12 cellular contexts compared by ENCODE assay signal in genomic region chr16:62256406-62256805, GRCh38.
DNase-seq lines count a peak whose midpoint lies in the region; ATAC-seq and TF ChIP-seq lines count a peak whose summit lies in the region.
"Had no signal": no experiment of that assay in that cellular context is flagged by ENCODE, and none has a peak within 500 bp of the region (broad histone marks: within the 10 kb centered on the region; RNA-seq: fewer than 3 reads in every experiment).

No MANE protein-coding gene starts in this region.

- H3K79me2 ChIP-seq in OCI-LY7 (ENCODE audit: insufficient read depth, low read depth, low read length) (no peaks in the 10 kb centered on the region), smooth muscle cell (ENCODE audit: low read depth) (no peaks in the 10 kb centered on the region)

- TF ChIP-seq CTCF in OCI-LY7 (conservative IDR thresholded peaks at IDR 0.05; ENCODE audit: low read length) (peak; percentile 68), foreskin fibroblast (IDR thresholded peaks at IDR 0.05; ENCODE audit: low read depth, low read length) (peak; percentile 20), smooth muscle cell (IDR thresholded peaks at IDR 0.05; ENCODE audit: borderline replicate concordance, insufficient read depth, poor library complexity, severe bottlenecking) (peak; percentile 59), omental fat pad (IDR thresholded peaks at IDR 0.05) (no peak), GM10248 (IDR thresholded peaks at IDR 0.05; ENCODE audit: control extremely low read depth, extremely low read depth, low read depth, missing control alignments) (no peak)

- H3K9ac ChIP-seq in smooth muscle cell (ENCODE audit: low read depth): no peak overlapping the region

- H3K27me3 ChIP-seq in smooth muscle cell (ENCODE audit: low read depth): no peaks in the 10 kb centered on the region
- H3K27me3 ChIP-seq: testis had no signal

- H2AFZ ChIP-seq in OCI-LY7 (ENCODE audit: low read length) (no peak overlapping the region), smooth muscle cell (ENCODE audit: low read depth) (peak overlapping the region; percentile 86)

- peaks cover 4% of the 10 kb centered on the region for H3F3A ChIP-seq in smooth muscle cell (ENCODE audit: low read depth)

- POLR2A ChIA-PET in OCI-LY7 (lab: Charles Lee): no interaction called here
- POLR2A ChIA-PET in GM10248 (lab: Yijun Ruan, JAX): no interaction called here

- H3K4me1 ChIP-seq in OCI-LY7 (ENCODE audit: insufficient read depth, low read length, poor library complexity, severe bottlenecking) (no peaks in the 10 kb centered on the region), smooth muscle cell (ENCODE audit: low read depth) (peaks cover 24% of the 10 kb centered on the region)
- H3K4me1 ChIP-seq: testis had no signal

- H3K36me3 ChIP-seq in OCI-LY7 (ENCODE audit: insufficient read depth, low read length) (no peaks in the 10 kb centered on the region), smooth muscle cell (ENCODE audit: low read depth) (no peaks in the 10 kb centered on the region)

- intact Hi-C loops in OCI-LY7 (cut with micrococcal nuclease; ENCODE audit: unreplicated experiment): no loop called here

- WGBS in smooth muscle cell (ENCODE audit: low lambda C conversion rate): 10% methylated on average over 2 of the region's 2 CpGs

- ATAC-seq in omental fat pad (ENCODE audit: low FRiP score): no peak
- ATAC-seq: activated CD8-positive, alpha-beta T cell treated with anti-CD3 and anti-CD28 coated beads, Interleukin-2, amount 10 ng/mL, durations not matched to agents 7 days and 5 days had no signal

- H3K4me2 ChIP-seq in OCI-LY7 (ENCODE audit: low read length) (no peak overlapping the region), smooth muscle cell (peak overlapping the region; percentile 54)

- H4K20me1 ChIP-seq in OCI-LY7 (ENCODE audit: insufficient read depth, low read length): no peaks in the 10 kb centered on the region
- H4K20me1 ChIP-seq in smooth muscle cell (ENCODE audit: low read depth): no peaks in the 10 kb centered on the region

- H3K9me3 ChIP-seq in OCI-LY7 (ENCODE audit: low read length) (no peaks in the 10 kb centered on the region), smooth muscle cell (replicated peaks; ENCODE audit: low read depth) (no peaks in the 10 kb centered on the region)
- H3K9me3 ChIP-seq: testis had no signal

- H3K4me3 ChIP-seq in OCI-LY7 (ENCODE audit: low read depth, low read length, poor library complexity, severe bottlenecking) (no peak overlapping the region), foreskin fibroblast (ENCODE audit: low read depth in 1 of 2, low read length in 2 of 2) (no peak overlapping the region), smooth muscle cell (no peak overlapping the region)
- H3K4me3 ChIP-seq: testis had no signal

- no TSS peak for BruUV-seq in OCI-LY7 (replicated peaks; lab: Mats Ljungman, UMichigan)

- CTCF ChIA-PET in OCI-LY7 (lab: Charles Lee; ENCODE audit: unreplicated experiment): no interaction called here
- CTCF ChIA-PET in GM10248 (lab: Yijun Ruan, JAX): interaction anchor here (1.5 kb wide), 1 partner anchor 50 kb away, joined by 3 read pairs; no protein-coding TSS in a partner anchor

- H3K27ac ChIP-seq in OCI-LY7 (ENCODE audit: low read depth, low read length, poor library complexity, severe bottlenecking) (no peak overlapping the region), smooth muscle cell (ENCODE audit: low read depth) (no peak overlapping the region)
- H3K27ac ChIP-seq: testis had no signal

- DNase-seq in NCI-H82 (lab: John Stamatoyannopoulos, UW): peak; percentile 36
- no peak for DNase-seq in NCI-H82 treated with DMSO at 0.1 percent for 48 hours (lab: John Stamatoyannopoulos, UW; ENCODE audit: unreplicated experiment)
- no peak for DNase-seq in OCI-LY7 (ENCODE audit: low spot score)
- DNase-seq in foreskin fibroblast: no peak
- no peak for DNase-seq in smooth muscle cell (lab: John Stamatoyannopoulos, UW; ENCODE audit: unreplicated experiment)
- no peak for DNase-seq in activated CD4-positive, CD25-positive, alpha-beta regulatory T cell treated with anti-CD3 and anti-CD28 coated beads, Interleukin-2, amount 50 U/mL, for 72 hours
- DNase-seq in omental fat pad (ENCODE audit: low spot score): no peak
- DNase-seq in GM10248 (ENCODE audit: extremely low spot score): no peak
- DNase-seq: activated CD8-positive, alpha-beta T cell treated with anti-CD3 and anti-CD28 coated beads, Interleukin-2, amount 10 ng/mL, durations not matched to agents 7 days and 5 days; erythroblast; NCI-H2081; testis had no signal

- no peaks in the 10 kb centered on the region for H3K9me2 ChIP-seq in OCI-LY7 (ENCODE audit: insufficient read depth, low read length)

Comparison
In these comparisons a context has a peak if more than half of its experiments do, and no peak if none do; other contexts are left out.
1. CTCF ChIP-seq: peak in OCI-LY7 (single experiment), foreskin fibroblast (single experiment) and smooth muscle cell (single experiment); none in omental fat pad (0 of 3) and GM10248 (single experiment).